ENCODE assay signal across 13 cellular contexts in the genomic region with DNA sequence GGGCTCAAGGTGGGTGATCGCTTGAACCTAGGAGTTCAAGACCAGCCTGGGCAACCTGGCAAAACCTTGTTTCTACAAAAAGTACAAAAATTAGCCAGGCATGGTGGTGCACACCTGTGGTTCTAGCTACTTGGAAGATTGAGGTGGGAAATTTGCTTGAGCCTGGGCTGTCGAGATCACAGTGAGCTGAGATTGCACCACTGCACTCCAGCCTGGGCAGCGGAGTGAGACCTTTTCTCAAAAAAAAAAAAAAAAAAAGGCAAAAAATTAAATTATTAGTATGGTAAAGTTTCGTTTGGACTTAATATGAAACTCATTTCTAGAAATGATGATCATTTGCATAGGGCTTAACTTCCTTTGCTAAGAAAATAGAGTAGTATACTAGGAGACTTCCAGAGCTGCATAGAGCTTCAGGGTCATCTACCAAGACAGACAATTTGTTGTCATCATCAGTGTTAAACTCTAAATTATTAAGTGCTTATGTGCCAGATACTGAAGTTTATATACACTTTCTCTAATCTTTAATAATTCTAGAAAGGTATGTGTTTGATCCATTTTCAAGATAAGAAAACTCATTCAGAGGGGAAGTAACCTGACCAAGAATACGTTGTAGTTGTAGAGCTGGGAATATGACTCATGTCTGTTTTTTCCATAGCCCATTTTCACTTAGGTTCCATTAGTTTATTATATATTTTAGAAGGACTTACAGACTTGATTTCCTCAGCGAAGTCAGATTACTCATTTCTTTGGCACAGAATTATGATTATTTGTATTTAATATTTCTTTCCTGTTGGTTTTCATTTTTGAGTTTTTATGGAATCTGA.
DNase-seq lines count a peak whose midpoint lies in the region; ATAC-seq lines count a peak whose summit lies in the region.
"Had no signal": no experiment of that assay in that cellular context is flagged by ENCODE, and none has a peak within 500 bp of the region (broad histone marks: within the 10 kb centered on the region; RNA-seq: fewer than 3 reads in every experiment).

No MANE protein-coding gene starts in this region.

- DNase-seq in activated CD4-positive, CD25-positive, alpha-beta regulatory T cell (lab: John Stamatoyannopoulos, UW): no peak
- no peak for DNase-seq in stimulated activated naive CD8-positive, alpha-beta T cell treated with anti-CD3 and anti-CD28 coated beads, Interleukin-15, amount 100 ng/mL, for 72 hours
- DNase-seq in activated naive CD4-positive, alpha-beta T cell treated with anti-CD3 and anti-CD28 coated beads for 36 hours: no peak
- DNase-seq in activated CD4-positive, alpha-beta T cell treated with anti-CD3 and anti-CD28 coated beads, Interleukin-2, amount 10 ng/mL, durations not matched to agents 7 days and 5 days: no peak
- no peak for DNase-seq in stimulated activated CD4-positive, alpha-beta T cell treated with anti-CD3 and anti-CD28 coated beads, Interleukin-4, amount 100 ng/mL, for 24 hours
- DNase-seq: DMS 273 treated with DMSO at 0.1 percent for 48 hours; effector memory CD8-positive, alpha-beta T cell; NCI-H1092 treated with DMSO at 0.1 percent for 48 hours; NCI-H524 treated with DMSO at 0.1 percent for 48 hours had no signal

- POLR2A ChIA-PET in activated CD4-positive, alpha-beta T cell treated with anti-CD3 and anti-CD28 coated beads, Interleukin-2, amount 10 ng/mL, durations not matched to agents 7 days and 5 days (lab: Charles Lee): no interaction called here

- CTCF ChIA-PET in activated naive CD4-positive, alpha-beta T cell treated with anti-CD3 and anti-CD28 coated beads for 36 hours (lab: Charles Lee): interaction anchor here (0.6 to 0.7 kb wide), 3 partner anchors 23 to 547 kb away, joined by 3 to 4 read pairs (median 3); no protein-coding TSS in a partner anchor
- CTCF ChIA-PET in activated CD4-positive, alpha-beta T cell treated with anti-CD3 and anti-CD28 coated beads, Interleukin-2, amount 10 ng/mL, durations not matched to agents 7 days and 5 days (lab: Charles Lee): interaction anchor here (0.6 kb wide), 1 partner anchor 36 kb away, joined by 4 read pairs; no protein-coding TSS in a partner anchor

- H3K9me3 Mint-ChIP-seq in stimulated activated naive CD8-positive, alpha-beta T cell treated with anti-CD3 and anti-CD28 coated beads, Interleukin-15, amount 100 ng/mL, for 72 hours: no peaks in the 10 kb centered on the region
- no peaks in the 10 kb centered on the region for H3K9me3 Mint-ChIP-seq in activated naive CD4-positive, alpha-beta T cell treated with anti-CD3 and anti-CD28 coated beads for 36 hours
- no peaks in the 10 kb centered on the region for H3K9me3 Mint-ChIP-seq in activated CD4-positive, alpha-beta T cell treated with anti-CD3 and anti-CD28 coated beads, Interleukin-2, amount 10 ng/mL, durations not matched to agents 7 days and 5 days
- H3K9me3 Mint-ChIP-seq: effector memory CD8-positive, alpha-beta T cell; nephron had no signal

- H3K36me3 Mint-ChIP-seq in activated naive CD4-positive, alpha-beta T cell treated with anti-CD3 and anti-CD28 coated beads for 36 hours (ENCODE audit: low read depth): no peaks in the 10 kb centered on the region
- H3K36me3 Mint-ChIP-seq in activated CD4-positive, alpha-beta T cell treated with anti-CD3 and anti-CD28 coated beads, Interleukin-2, amount 10 ng/mL, durations not matched to agents 7 days and 5 days (ENCODE audit: low read depth): no peaks in the 10 kb centered on the region

- peak; percentile 32 to 40 for ATAC-seq in activated CD4-positive, CD25-positive, alpha-beta regulatory T cell treated with anti-CD3 and anti-CD28 coated beads, Interleukin-2, amount 50 U/mL, for 24 hours
- ATAC-seq in GM21576 (IDR thresholded peaks at IDR 0.05; ENCODE audit: unreplicated experiment) (peak; percentile 52), HG03354 (IDR thresholded peaks at IDR 0.05; ENCODE audit: poor library complexity, severe bottlenecking, unreplicated experiment) (peak; percentile 88)
- ATAC-seq in stimulated activated naive CD8-positive, alpha-beta T cell treated with anti-CD3 and anti-CD28 coated beads, Interleukin-15, amount 100 ng/mL, for 72 hours: peak; percentile 49
- ATAC-seq: effector memory CD8-positive, alpha-beta T cell had no signal

- intact Hi-C loops in activated naive CD4-positive, alpha-beta T cell treated with anti-CD3 and anti-CD28 coated beads for 36 hours (cut with micrococcal nuclease): loop anchor here (1.0 kb wide), 1 partner anchor 13 kb away; no protein-coding TSS in a partner anchor

- H3K27ac Mint-ChIP-seq in stimulated activated naive CD8-positive, alpha-beta T cell treated with anti-CD3 and anti-CD28 coated beads, Interleukin-15, amount 100 ng/mL, for 72 hours: no peak overlapping the region
- H3K27ac Mint-ChIP-seq in activated naive CD4-positive, alpha-beta T cell treated with anti-CD3 and anti-CD28 coated beads for 36 hours: no peak overlapping the region
- no peak overlapping the region for H3K27ac Mint-ChIP-seq in activated CD4-positive, alpha-beta T cell treated with anti-CD3 and anti-CD28 coated beads, Interleukin-2, amount 10 ng/mL, durations not matched to agents 7 days and 5 days
- H3K27ac Mint-ChIP-seq: effector memory CD8-positive, alpha-beta T cell; nephron had no signal

- peaks cover 40% of the 10 kb centered on the region for H3K4me1 Mint-ChIP-seq in stimulated activated naive CD8-positive, alpha-beta T cell treated with anti-CD3 and anti-CD28 coated beads, Interleukin-15, amount 100 ng/mL, for 72 hours
- peaks cover 27% of the 10 kb centered on the region for H3K4me1 Mint-ChIP-seq in activated naive CD4-positive, alpha-beta T cell treated with anti-CD3 and anti-CD28 coated beads for 36 hours (ENCODE audit: low read depth)
- peaks cover 14% of the 10 kb centered on the region for H3K4me1 Mint-ChIP-seq in activated CD4-positive, alpha-beta T cell treated with anti-CD3 and anti-CD28 coated beads, Interleukin-2, amount 10 ng/mL, durations not matched to agents 7 days and 5 days
- H3K4me1 Mint-ChIP-seq: nephron had no signal

- peak overlapping the region; percentile 29 to 54 for H3K4me3 Mint-ChIP-seq in stimulated activated naive CD8-positive, alpha-beta T cell treated with anti-CD3 and anti-CD28 coated beads, Interleukin-15, amount 100 ng/mL, for 72 hours
- no peak overlapping the region for H3K4me3 Mint-ChIP-seq in activated naive CD4-positive, alpha-beta T cell treated with anti-CD3 and anti-CD28 coated beads for 36 hours
- no peak overlapping the region for H3K4me3 Mint-ChIP-seq in activated CD4-positive, alpha-beta T cell treated with anti-CD3 and anti-CD28 coated beads, Interleukin-2, amount 10 ng/mL, durations not matched to agents 7 days and 5 days
- H3K4me3 Mint-ChIP-seq: effector memory CD8-positive, alpha-beta T cell; nephron had no signal

- no peaks in the 10 kb centered on the region for H3K27me3 Mint-ChIP-seq in stimulated activated naive CD8-positive, alpha-beta T cell treated with anti-CD3 and anti-CD28 coated beads, Interleukin-15, amount 100 ng/mL, for 72 hours
- H3K27me3 Mint-ChIP-seq in activated naive CD4-positive, alpha-beta T cell treated with anti-CD3 and anti-CD28 coated beads for 36 hours (ENCODE audit: low read depth): no peaks in the 10 kb centered on the region
- no peaks in the 10 kb centered on the region for H3K27me3 Mint-ChIP-seq in activated CD4-positive, alpha-beta T cell treated with anti-CD3 and anti-CD28 coated beads, Interleukin-2, amount 10 ng/mL, durations not matched to agents 7 days and 5 days

Comparison
In these comparisons a context has a peak if more than half of its experiments do, and no peak if none do; other contexts are left out.
1. ATAC-seq: peak in every context shown above with its lines; median percentile 88 in HG03354; 52 in GM21576; 49 in stimulated activated naive CD8-positive, alpha-beta T cell treated with anti-CD3 and anti-CD28 coated beads, Interleukin-15, amount 100 ng/mL, for 72 hours; 36 in activated CD4-positive, CD25-positive, alpha-beta regulatory T cell treated with anti-CD3 and anti-CD28 coated beads, Interleukin-2, amount 50 U/mL, for 24 hours.
2. H3K4me3 Mint-ChIP-seq: peak in stimulated activated naive CD8-positive, alpha-beta T cell treated with anti-CD3 and anti-CD28 coated beads, Interleukin-15, amount 100 ng/mL, for 72 hours (2 of 2); none in activated naive CD4-positive, alpha-beta T cell treated with anti-CD3 and anti-CD28 coated beads for 36 hours (single experiment) and activated CD4-positive, alpha-beta T cell treated with anti-CD3 and anti-CD28 coated beads, Interleukin-2, amount 10 ng/mL, durations not matched to agents 7 days and 5 days (single experiment).